Comparison of ENCODE assay signal across 20 cellular contexts in genomic region chr7:33736521-33737221, GRCh38.
A peak's percentile ranks its signal among the peaks of the same experiment; 100 is the strongest.
DNase-seq lines count a peak whose midpoint lies in the region; ATAC-seq, FAIRE-seq and TF ChIP-seq lines count a peak whose summit lies in the region.
"Had no signal": no experiment of that assay in that cellular context is flagged by ENCODE, and none has a peak within 500 bp of the region (broad histone marks: within the 10 kb centered on the region; RNA-seq: fewer than 3 reads in every experiment).

No MANE protein-coding gene starts in this region.

- intact Hi-C loops in HepG2 (cut with micrococcal nuclease; ENCODE audit: unreplicated experiment), result no loop called here
- intact Hi-C loops in right lobe of liver (cut with DNase I), result no loop called here

- no peak for TF ChIP-seq CTCF in HepG2 (CRISPR knock-in tag; IDR thresholded peaks at IDR 0.05)
- no peak for TF ChIP-seq CTCF in right lobe of liver (IDR thresholded peaks at IDR 0.05)

- no peak for FAIRE-seq in HepG2 (lab: Jason Lieb, UNC)
- FAIRE-seq in small intestine (lab: Jason Lieb, UNC), result no peak
- FAIRE-seq: G401.6, GM12891, GM19239 had no signal

- POLR2A ChIA-PET in HepG2 (lab: Yijun Ruan, JAX), result no interaction called here

- H2AFZ ChIP-seq in HepG2 (ENCODE audit: low read length), result no peak overlapping the region
- H2AFZ ChIP-seq: GM23248 had no signal

- WGBS in HepG2 (ENCODE audit: low lambda C conversion rate), result 59% methylated on average over 6 of the region's 6 CpGs
- 72% methylated on average over 5 of the region's 6 CpGs for WGBS in right lobe of liver (ENCODE audit: insufficient coverage, low coverage, low lambda C conversion rate, missing lambda C conversion rate)
- WGBS in small intestine, 3 donors, result 63 to 82% (median 72%) methylated on average over 6 of the region's 6 CpGs

- no peak for TF ChIP-seq RAD21 in HepG2 (CRISPR knock-in tag; IDR thresholded peaks at IDR 0.05)

- ATAC-seq in HepG2, result no peak
- ATAC-seq in right lobe of liver, result no peak
- ATAC-seq in HG03439 (IDR thresholded peaks at IDR 0.05; ENCODE audit: unreplicated experiment), result no peak

- no TSS peak for BruUV-seq in HepG2 (replicated peaks; lab: Mats Ljungman, UMichigan)

- H3K9me3 ChIP-seq in HepG2 (ENCODE audit: low read length), result no peaks in the 10 kb centered on the region
- no peaks in the 10 kb centered on the region for H3K9me3 ChIP-seq in right lobe of liver
- H3K9me3 ChIP-seq in small intestine (ENCODE audit: control insufficient read depth, low read depth), result no peaks in the 10 kb centered on the region
- H3K9me3 ChIP-seq: BE2C, HAP-1 had no signal

- TF ChIP-seq POLR2A in HepG2 (IDR thresholded peaks at IDR 0.05; ENCODE audit: insufficient read depth in 1 of 2, low read depth in 2 of 2, low read length in 2 of 2) (no peak), right lobe of liver (IDR thresholded peaks at IDR 0.05) (no peak)

- CTCF ChIA-PET in HepG2 (lab: Yijun Ruan, JAX; ENCODE audit: low intra/inter-chr PET ratio, low total read pairs), result no interaction called here

- H3K36me3 ChIP-seq in HepG2 (replicated peaks in 1 of 2; ENCODE audit: control insufficient read depth in 1 of 2, insufficient read depth in 2 of 2, low read length in 2 of 2) (no peaks in the 10 kb centered on the region), right lobe of liver (no peaks in the 10 kb centered on the region), small intestine (ENCODE audit: control insufficient read depth in 2 of 2, insufficient read depth in 2 of 2, low read length in 2 of 2) (no peaks in the 10 kb centered on the region)
- H3K36me3 ChIP-seq: BE2C, HAP-1 had no signal

- TF ChIP-seq EP300 in HepG2 (IDR thresholded peaks at IDR 0.05; ENCODE audit: low read depth in 2 of 2, low read length in 2 of 2) (no peak), HepG2 (CRISPR knock-in tag; IDR thresholded peaks at IDR 0.05; ENCODE audit: borderline replicate concordance) (no peak)

- in situ Hi-C loops in HepG2 (cut with HindIII; ENCODE audit: extremely low pct_ligation_motif_present, low pct_unique_long_range_greater_than_20kb), result no loop called here

- no peak overlapping the region for H3K9ac ChIP-seq in HepG2 (ENCODE audit: insufficient read depth, low read depth, low read length)
- H3K9ac ChIP-seq: GM23248 had no signal

- H3K27ac ChIP-seq in HepG2 (ENCODE audit: extremely low read length, insufficient read depth, low read length) (no peak overlapping the region), right lobe of liver (no peak overlapping the region), small intestine (ENCODE audit: low read depth in 1 of 2, low read length in 1 of 2) (no peak overlapping the region)
- H3K27ac ChIP-seq: GM23248 had no signal

- H4K20me1 ChIP-seq in HepG2 (ENCODE audit: insufficient read depth, low read length), result no peaks in the 10 kb centered on the region

- H3K4me2 ChIP-seq in HepG2 (ENCODE audit: low read depth, low read length), result no peak overlapping the region

- H3K4me3 ChIP-seq in HepG2 (replicated peaks in 1 of 3; ENCODE audit: insufficient read depth in 1 of 3, low read depth in 2 of 3, low read length in 3 of 3) (no peak overlapping the region), right lobe of liver (no peak overlapping the region), small intestine (ENCODE audit: low read depth in 1 of 2, low read length in 2 of 2) (no peak overlapping the region)
- H3K4me3 ChIP-seq: GM23248, HAP-1 had no signal

- H3K27me3 ChIP-seq in HepG2 (ENCODE audit: control insufficient read depth in 1 of 2, insufficient read depth in 2 of 2, low read length in 2 of 2), result no peaks in the 10 kb centered on the region
- H3K27me3 ChIP-seq in right lobe of liver, result no peaks in the 10 kb centered on the region
- no peaks in the 10 kb centered on the region for H3K27me3 ChIP-seq in small intestine (ENCODE audit: control insufficient read depth in 2 of 2, insufficient read depth in 2 of 2, low read length in 2 of 2)
- H3K27me3 ChIP-seq: BE2C had no signal

- peaks cover 49% of the 10 kb centered on the region for H3K4me1 ChIP-seq in HepG2 (ENCODE audit: insufficient read depth, low read length)
- peaks cover 0 to 14% (median 0%) of the 10 kb centered on the region in 4 donors for H3K4me1 ChIP-seq in right lobe of liver
- no peaks in the 10 kb centered on the region for H3K4me1 ChIP-seq in small intestine (ENCODE audit: control insufficient read depth in 2 of 2, insufficient read depth in 1 of 2, low read depth in 1 of 2, low read length in 1 of 2)
- H3K4me1 ChIP-seq: BE2C, HAP-1 had no signal

- no peak for DNase-seq in HepG2 (ENCODE audit: low spot score)
- no peak for DNase-seq in right lobe of liver
- DNase-seq in NCI-H226, result peak; percentile 60
- DNase-seq in small intestine, result peak; percentile 4
- no peak for DNase-seq in NCI-H1092 treated with DMSO at 0.1 percent for 48 hours (lab: John Stamatoyannopoulos, UW)
- DNase-seq: ACHN; BE2C; C1 segment of cervical spinal cord; CD4-positive, CD25-positive, alpha-beta regulatory T cell; CD8-positive, alpha-beta memory T cell; COR-L47; DMS 273 treated with DMSO at 0.1 percent for 48 hours; DMS53; GM23248; HFFc6 had no signal

- H3K79me2 ChIP-seq in HepG2 (ENCODE audit: insufficient read depth, low read length), result no peaks in the 10 kb centered on the region

TF ChIP-seq in HepG2, 621 proteins besides CTCF, POLR2A, EP300 and RAD21 (continues in another document):
- TF ChIP-seq, protein P1, sequence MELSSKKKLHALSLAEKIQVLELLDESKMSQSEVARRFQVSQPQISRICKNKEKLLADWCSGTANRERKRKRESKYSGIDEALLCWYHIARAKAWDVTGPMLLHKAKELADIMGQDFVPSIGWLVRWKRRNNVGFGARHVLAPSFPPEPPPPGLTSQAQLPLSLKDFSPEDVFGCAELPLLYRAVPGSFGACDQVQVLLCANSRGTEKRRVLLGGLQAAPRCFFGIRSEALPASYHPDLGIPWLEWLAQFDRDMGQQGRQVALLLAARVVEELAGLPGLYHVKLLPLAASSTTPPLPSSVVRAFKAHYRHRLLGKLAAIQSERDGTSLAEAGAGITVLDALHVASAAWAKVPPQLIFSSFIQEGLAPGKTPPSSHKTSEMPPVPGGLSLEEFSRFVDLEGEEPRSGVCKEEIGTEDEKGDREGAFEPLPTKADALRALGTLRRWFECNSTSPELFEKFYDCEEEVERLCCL (CRISPR knock-in tag; IDR thresholded peaks at IDR 0.05; ENCODE audit: borderline replicate concordance), result no peak
- TF ChIP-seq NPAS2 (CRISPR knock-in tag; IDR thresholded peaks at IDR 0.05; ENCODE audit: borderline replicate concordance) (no peak), MLXIP (CRISPR knock-in tag; IDR thresholded peaks at IDR 0.05; ENCODE audit: borderline replicate concordance) (no peak), KLF9 (CRISPR knock-in tag; IDR thresholded peaks at IDR 0.05; ENCODE audit: low read depth) (no peak), NBN (conservative IDR thresholded peaks at IDR 0.05) (no peak), ZNF446 (CRISPR knock-in tag; IDR thresholded peaks at IDR 0.05) (no peak), STAT5B (CRISPR knock-in tag; IDR thresholded peaks at IDR 0.05) (no peak)
- TF ChIP-seq, protein P2, sequence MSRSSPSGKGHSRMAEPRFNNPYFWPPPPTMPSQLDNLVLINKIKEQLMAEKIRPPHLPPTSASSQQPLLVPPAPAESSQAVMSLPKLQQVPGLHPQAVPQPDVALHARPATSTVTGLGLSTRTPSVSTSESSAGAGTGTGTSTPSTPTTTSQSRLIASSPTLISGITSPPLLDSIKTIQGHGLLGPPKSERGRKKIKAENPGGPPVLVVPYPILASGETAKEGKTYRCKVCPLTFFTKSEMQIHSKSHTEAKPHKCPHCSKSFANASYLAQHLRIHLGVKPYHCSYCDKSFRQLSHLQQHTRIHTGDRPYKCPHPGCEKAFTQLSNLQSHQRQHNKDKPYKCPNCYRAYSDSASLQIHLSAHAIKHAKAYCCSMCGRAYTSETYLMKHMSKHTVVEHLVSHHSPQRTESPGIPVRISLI (CRISPR knock-in tag; IDR thresholded peaks at IDR 0.05; ENCODE audit: borderline replicate concordance), result no peak

Comparison
In these comparisons a context has a peak if more than half of its experiments do, and no peak if none do; other contexts are left out.
1. DNase-seq: peak in NCI-H226 (single experiment) and small intestine (single experiment); none in HepG2 (single experiment), right lobe of liver (0 of 3) and NCI-H1092 treated with DMSO at 0.1 percent for 48 hours (single experiment).